ENCODE assay signal across 9 cellular contexts in genomic region chr2:237556773-237557632, GRCh38.
A peak's percentile ranks its signal among the peaks of the same experiment; 100 is the strongest.
DNase-seq lines count a peak whose midpoint lies in the region; ATAC-seq and TF ChIP-seq lines count a peak whose summit lies in the region.
"Had no signal": no experiment of that assay in that cellular context is flagged by ENCODE, and none has a peak within 500 bp of the region (broad histone marks: within the 10 kb centered on the region; RNA-seq: fewer than 3 reads in every experiment).

No MANE protein-coding gene starts in this region.

- peak; percentile 74 for DNase-seq in GM10248 (ENCODE audit: extremely low spot score)
- DNase-seq in activated naive CD4-positive, alpha-beta T cell treated with anti-CD3 and anti-CD28 coated beads, Interleukin-2, amount 50 U/mL, for 16 hours = peak; percentile 60
- no peak for DNase-seq in NCI-H1048 (lab: John Stamatoyannopoulos, UW)
- DNase-seq in caudate nucleus (lab: John Stamatoyannopoulos, UW) = no peak
- no peak for DNase-seq in nephron progenitor cell
- no peak for DNase-seq in NCI-H187 (lab: John Stamatoyannopoulos, UW)

- ATAC-seq in GM19463 (IDR thresholded peaks at IDR 0.05; ENCODE audit: unreplicated experiment) = peak; percentile 97
- peak; percentile 92 for ATAC-seq in HG03159 (IDR thresholded peaks at IDR 0.05; ENCODE audit: unreplicated experiment)

- H3K4me3 Mint-ChIP-seq in nephron progenitor cell = no peak overlapping the region
- H3K4me3 Mint-ChIP-seq: IgD-negative memory B cell had no signal

- H3K27me3 Mint-ChIP-seq in nephron progenitor cell (ENCODE audit: low read depth, poor library complexity) = peaks cover 32% of the 10 kb centered on the region

- POLR2A ChIA-PET in GM10248 (lab: Yijun Ruan, JAX) = no interaction called here

- no peaks in the 10 kb centered on the region for H3K36me3 Mint-ChIP-seq in nephron progenitor cell (ENCODE audit: low read depth)
- H3K36me3 Mint-ChIP-seq: IgD-negative memory B cell had no signal

- no peak overlapping the region for H3K27ac ChIP-seq in caudate nucleus (ENCODE audit: low read depth, low read length)

- peaks cover 7% of the 10 kb centered on the region for H3K4me1 Mint-ChIP-seq in nephron progenitor cell
- H3K4me1 Mint-ChIP-seq: IgD-negative memory B cell had no signal

- H3K9me3 Mint-ChIP-seq in nephron progenitor cell = peaks cover 45% of the 10 kb centered on the region

- CTCF ChIA-PET in GM10248 (lab: Yijun Ruan, JAX) = interaction anchor here (1.2 to 4.1 kb wide), 4 partner anchors 15 to 44 kb away, joined by 3 to 34 read pairs (median 9); no protein-coding TSS in a partner anchor

- TF ChIP-seq CTCF in GM10248 (IDR thresholded peaks at IDR 0.05; ENCODE audit: control extremely low read depth, extremely low read depth, low read depth, missing control alignments) (no peak), nephron progenitor cell (IDR thresholded peaks at IDR 0.05) (no peak)

- no peak overlapping the region for H3K27ac Mint-ChIP-seq in nephron progenitor cell
- H3K27ac Mint-ChIP-seq: IgD-negative memory B cell had no signal

Comparison
In these comparisons a context has a peak if more than half of its experiments do, and no peak if none do; other contexts are left out.
1. DNase-seq: peak in GM10248 (single experiment) and activated naive CD4-positive, alpha-beta T cell treated with anti-CD3 and anti-CD28 coated beads, Interleukin-2, amount 50 U/mL, for 16 hours (single experiment); none in NCI-H1048 (single experiment), caudate nucleus (0 of 61), nephron progenitor cell (single experiment) and NCI-H187 (0 of 2).